ENCODE assay signal across 17 cellular contexts in genomic region chr5:42855386-42855785, GRCh38. TPM values are rescaled to one million over a fixed set of nuclear protein-coding genes. Genes with fewer than 3 reads are reported as not detected.
"Had no signal": no experiment of that assay in that cellular context is flagged by ENCODE, and none has a peak within 500 bp of the region (broad histone marks: within the 10 kb centered on the region; RNA-seq: fewer than 3 reads in every experiment).

No MANE protein-coding gene starts in this region.

- H3K4me3 Mint-ChIP-seq: activated CD8-positive, alpha-beta T cell treated with anti-CD3 and anti-CD28 coated beads for 36 hours; activated naive CD8-positive, alpha-beta T cell treated with anti-CD3 and anti-CD28 coated beads for 36 hours; activated T-helper 17 cell treated with anti-CD3 and anti-CD28 coated beads, Interleukin-2, amount 50 U/mL, for 72 hours; brain; nephron progenitor cell; type B pancreatic cell had no signal

- H3K4me1 Mint-ChIP-seq: activated naive CD8-positive, alpha-beta T cell treated with anti-CD3 and anti-CD28 coated beads for 36 hours; activated T-helper 17 cell treated with anti-CD3 and anti-CD28 coated beads, Interleukin-2, amount 50 U/mL, for 72 hours had no signal

- H3K27ac Mint-ChIP-seq: activated CD8-positive, alpha-beta T cell treated with anti-CD3 and anti-CD28 coated beads for 36 hours; activated naive CD8-positive, alpha-beta T cell treated with anti-CD3 and anti-CD28 coated beads for 36 hours; activated T-helper 17 cell treated with anti-CD3 and anti-CD28 coated beads, Interleukin-2, amount 50 U/mL, for 72 hours; nephron progenitor cell; type B pancreatic cell had no signal

- H3K9me3 Mint-ChIP-seq: activated CD8-positive, alpha-beta T cell treated with anti-CD3 and anti-CD28 coated beads for 36 hours; activated naive CD8-positive, alpha-beta T cell treated with anti-CD3 and anti-CD28 coated beads for 36 hours; activated T-helper 17 cell treated with anti-CD3 and anti-CD28 coated beads, Interleukin-2, amount 50 U/mL, for 72 hours; nephron progenitor cell; type B pancreatic cell had no signal

- ATAC-seq: activated CD8-positive, alpha-beta T cell treated with anti-CD3 and anti-CD28 coated beads for 36 hours; activated T-helper 17 cell treated with anti-CD3 and anti-CD28 coated beads, Interleukin-2, amount 50 U/mL, for 72 hours; gastrocnemius medialis; stimulated activated naive CD8-positive, alpha-beta T cell treated with anti-CD3 and anti-CD28 coated beads, Interleukin-15, Interleukin-2, amounts not matched to agents 100 U/mL and 50 U/mL, for 24 hours had no signal

- H3K27ac ChIP-seq: gastrocnemius medialis, testis had no signal

- DNase-seq: activated CD8-positive, alpha-beta T cell treated with anti-CD3 and anti-CD28 coated beads for 36 hours; activated naive CD4-positive, alpha-beta T cell; activated naive CD8-positive, alpha-beta T cell treated with anti-CD3 and anti-CD28 coated beads for 36 hours; activated T-cell treated with anti-CD3 and anti-CD28 coated beads, Interleukin-2, amount 50 U/mL, for 1 hour; amniotic stem cell; central memory CD4-positive, alpha-beta T cell; gastrocnemius medialis; head of caudate nucleus; left ventricle myocardium superior; nephron progenitor cell; nucleus accumbens; stimulated activated CD4-positive, alpha-beta T cell treated with anti-CD3 and anti-CD28 coated beads, Interleukin-2, amount 100 ng/mL, for 24 hours; stimulated activated naive CD8-positive, alpha-beta T cell treated with anti-CD3 and anti-CD28 coated beads, Interleukin-15, Interleukin-2, amounts not matched to agents 100 U/mL and 50 U/mL, for 24 hours; testis had no signal

- H3K27me3 Mint-ChIP-seq: activated naive CD8-positive, alpha-beta T cell treated with anti-CD3 and anti-CD28 coated beads for 36 hours; type B pancreatic cell had no signal

- H3K36me3 Mint-ChIP-seq: activated naive CD8-positive, alpha-beta T cell treated with anti-CD3 and anti-CD28 coated beads for 36 hours; brain; type B pancreatic cell had no signal

RNA-seq across cellular contexts. Expression of gene SELENOP, which starts 43.7 kb away (rescaled TPM):
- total RNA-seq: activated CD8-positive, alpha-beta T cell treated with anti-CD3 and anti-CD28 coated beads for 36 hours; activated naive CD8-positive, alpha-beta T cell treated with anti-CD3 and anti-CD28 coated beads for 36 hours; activated T-helper 17 cell treated with anti-CD3 and anti-CD28 coated beads, Interleukin-2, amount 50 U/mL, for 72 hours had no signal
